In genomic region chrX:24859211-24859841, GRCh38 we compare ENCODE assay signal across 25 cellular contexts.
DNase-seq lines count a peak whose midpoint lies in the region; ATAC-seq, FAIRE-seq and TF ChIP-seq lines count a peak whose summit lies in the region.
"Had no signal": no experiment of that assay in that cellular context is flagged by ENCODE, and none has a peak within 500 bp of the region (broad histone marks: within the 10 kb centered on the region; RNA-seq: fewer than 3 reads in every experiment).

No MANE protein-coding gene starts in this region.

- H3K4me1 Mint-ChIP-seq in Calu3 (ENCODE audit: low read depth, unreplicated experiment) (no peaks in the 10 kb centered on the region), neural progenitor cell (no peaks in the 10 kb centered on the region)
- H3K4me1 Mint-ChIP-seq: B cell, CD14-positive monocyte, IgD-negative memory B cell had no signal

- no peak for TF ChIP-seq CTCF in Calu3 (IDR thresholded peaks at IDR 0.05; ENCODE audit: unreplicated experiment)
- no peak for TF ChIP-seq CTCF in body of pancreas (IDR thresholded peaks at IDR 0.05)
- peak; percentile 12 for TF ChIP-seq CTCF in neural progenitor cell (IDR thresholded peaks at IDR 0.05)

- H2AFZ ChIP-seq in neural progenitor cell (replicated peaks) = no peak overlapping the region

- FAIRE-seq in GM19239 (lab: Jason Lieb, UNC) = peak; percentile 23
- FAIRE-seq: A204.1, G401.6, RCC 7860 had no signal

- peaks cover 4% of the 10 kb centered on the region for H3F3A ChIP-seq in neural progenitor cell (ENCODE audit: low read depth)

- no peaks in the 10 kb centered on the region for H3K79me2 ChIP-seq in neural progenitor cell (ENCODE audit: low read depth)

- CTCF ChIA-PET in Calu3 (lab: Charles Lee) = no interaction called here

- intact Hi-C loops in Calu3 (cut with micrococcal nuclease; ENCODE audit: unreplicated experiment) (no loop called here), body of pancreas (cut with DNase I) (no loop called here)

- no peak for TF ChIP-seq POLR2A in body of pancreas (IDR thresholded peaks at IDR 0.05)

- H3K27me3 Mint-ChIP-seq in Calu3 (ENCODE audit: unreplicated experiment) = no peaks in the 10 kb centered on the region
- no peaks in the 10 kb centered on the region for H3K27me3 Mint-ChIP-seq in neural progenitor cell (ENCODE audit: insufficient read depth, low read depth)
- H3K27me3 Mint-ChIP-seq: B cell, IgD-negative memory B cell had no signal

- no peak for ATAC-seq in body of pancreas
- no peak for ATAC-seq in activated CD4-positive, CD25-positive, alpha-beta regulatory T cell treated with anti-CD3 and anti-CD28 coated beads, Interleukin-2, amount 50 U/mL, for 24 hours
- ATAC-seq: HCT116 had no signal

- 85 to 95% methylated on average over 3 to 4 of the region's 4 CpGs for WGBS in body of pancreas, 2 donors

- H3K27me3 ChIP-seq in body of pancreas (no peaks in the 10 kb centered on the region), neural progenitor cell (no peaks in the 10 kb centered on the region)
- H3K27me3 ChIP-seq: SJCRH30 had no signal

- no peaks in the 10 kb centered on the region for H3K9me3 ChIP-seq in body of pancreas
- no peaks in the 10 kb centered on the region for H3K9me3 ChIP-seq in neural progenitor cell (ENCODE audit: low read depth)
- H3K9me3 ChIP-seq: SJCRH30 had no signal

- H3K4me1 ChIP-seq in body of pancreas = no peaks in the 10 kb centered on the region
- peaks cover 5% of the 10 kb centered on the region for H3K4me1 ChIP-seq in neural progenitor cell
- H3K4me1 ChIP-seq: SJCRH30 had no signal

- H3K36me3 ChIP-seq in body of pancreas (replicated peaks in 1 of 2; ENCODE audit: insufficient read depth in 1 of 2, low read depth in 2 of 2) (no peaks in the 10 kb centered on the region), neural progenitor cell (no peaks in the 10 kb centered on the region)

- no peaks in the 10 kb centered on the region for H4K20me1 ChIP-seq in neural progenitor cell (ENCODE audit: low read depth)

- no TSS peak for BruUV-seq in Calu3 (replicated peaks; lab: Mats Ljungman, UMichigan)

- H3K4me3 Mint-ChIP-seq in Calu3 (ENCODE audit: low read depth, unreplicated experiment) (no peak overlapping the region), neural progenitor cell (no peak overlapping the region)
- H3K4me3 Mint-ChIP-seq: B cell, CD14-positive monocyte, IgD-negative memory B cell had no signal

- no peaks in the 10 kb centered on the region for H3K9me3 Mint-ChIP-seq in Calu3 (ENCODE audit: low read depth, unreplicated experiment)
- no peaks in the 10 kb centered on the region for H3K9me3 Mint-ChIP-seq in neural progenitor cell

- no peak overlapping the region for H3K9ac ChIP-seq in neural progenitor cell

- DNase-seq in Calu3 (no peak), GM19239 (ENCODE audit: insufficient read length, low spot score) (no peak), body of pancreas (peak in 3 of 4 donors; percentile 1 to 14 (median 10)), neural progenitor cell (ENCODE audit: low spot score) (peak; percentile 25), NOMO-1 treated with dmso at 0.1 percent for 144 hours (lab: John Stamatoyannopoulos, UW; ENCODE audit: unreplicated experiment) (no peak)
- DNase-seq in activated effector memory CD4-positive, alpha-beta T cell treated with anti-CD3 and anti-CD28 coated beads, Interleukin-2, amount 50 U/mL, for 16 hours = no peak
- no peak for DNase-seq in central memory CD4-positive, alpha-beta T cell
- DNase-seq: Karpas-422, MV-4-11, NCI-H1105 treated with DMSO at 0.1 percent for 48 hours, NCI-H1694, NCI-H2081, NCI-H2171, NCI-H345, NCI-H524, NCI-H82, SJCRH30 had no signal

- H3K27ac Mint-ChIP-seq in Calu3 (ENCODE audit: unreplicated experiment) (peak overlapping the region; percentile 59), neural progenitor cell (no peak overlapping the region)
- H3K27ac Mint-ChIP-seq: B cell, IgD-negative memory B cell had no signal

- no peak overlapping the region for H3K4me3 ChIP-seq in body of pancreas
- H3K4me3 ChIP-seq in neural progenitor cell = no peak overlapping the region
- H3K4me3 ChIP-seq: SJCRH30 had no signal

- no peak overlapping the region for H3K4me2 ChIP-seq in neural progenitor cell

- H3K36me3 Mint-ChIP-seq in Calu3 (ENCODE audit: insufficient read depth, unreplicated experiment) (peaks cover 8% of the 10 kb centered on the region), neural progenitor cell (peaks cover 22% of the 10 kb centered on the region)

- H3K27ac ChIP-seq in body of pancreas (no peak overlapping the region), neural progenitor cell (no peak overlapping the region)
- H3K27ac ChIP-seq: SJCRH30 had no signal

Comparison
In these comparisons a context has a peak if more than half of its experiments do, and no peak if none do; other contexts are left out.
1. DNase-seq: peak in body of pancreas (3 of 4) and neural progenitor cell (single experiment); none in Calu3 (single experiment), GM19239 (single experiment), NOMO-1 treated with dmso at 0.1 percent for 144 hours (single experiment), activated effector memory CD4-positive, alpha-beta T cell treated with anti-CD3 and anti-CD28 coated beads, Interleukin-2, amount 50 U/mL, for 16 hours (single experiment) and central memory CD4-positive, alpha-beta T cell (single experiment).